18 cellular contexts compared by ENCODE assay signal in genomic region chr7:29449569-29450260, GRCh38.
DNase-seq lines count a peak whose midpoint lies in the region; ATAC-seq, FAIRE-seq and TF ChIP-seq lines count a peak whose summit lies in the region.
"Had no signal": no experiment of that assay in that cellular context is flagged by ENCODE, and none has a peak within 500 bp of the region (broad histone marks: within the 10 kb centered on the region; RNA-seq: fewer than 3 reads in every experiment).

No MANE protein-coding gene starts in this region.

- H3K9me3 ChIP-seq in tibial nerve (no peaks in the 10 kb centered on the region), gastrocnemius medialis (no peaks in the 10 kb centered on the region)
- H3K9me3 ChIP-seq: heart right ventricle, suprapubic skin had no signal

- intact Hi-C loops in gastrocnemius medialis (cut with DNase I; ENCODE audit: low total_unique reads) = no loop called here

- DNase-seq in H4 (ENCODE audit: low spot score) (peak; percentile 62), NCI-H69 (lab: John Stamatoyannopoulos, UW) (peak; percentile 93), tibial nerve (ENCODE audit: low spot score in 2 of 2) (peak in 1 of 2 donors; percentile 50), gastrocnemius medialis (no peak), EL (no peak)
- DNase-seq: activated CD4-positive, alpha-beta T cell treated with anti-CD3 and anti-CD28 coated beads for 1 hour; activated gamma-delta T cell; DMS153; effector memory CD4-positive, alpha-beta T cell; heart right ventricle; islet precursor cell; midbrain; NCI-H510A; stimulated activated CD4-positive, alpha-beta T cell treated with anti-CD3 and anti-CD28 coated beads, Interleukin-2, amount 100 ng/mL, for 48 hours had no signal

- no peak for ATAC-seq in HG03469 (IDR thresholded peaks at IDR 0.05; ENCODE audit: unreplicated experiment)
- ATAC-seq in gastrocnemius medialis = no peak
- ATAC-seq: heart right ventricle had no signal

- TF ChIP-seq CTCF in tibial nerve (IDR thresholded peaks at IDR 0.05) (no peak), gastrocnemius medialis (IDR thresholded peaks at IDR 0.05 in 4 of 5, conservative IDR thresholded peaks at IDR 0.05 in 1 of 5) (no peak)

- H3K4me1 ChIP-seq in tibial nerve (peaks cover 0 to 10% (median 0%) of the 10 kb centered on the region in 4 donors), gastrocnemius medialis (no peaks in the 10 kb centered on the region)
- H3K4me1 ChIP-seq: suprapubic skin had no signal

- peak; percentile 5 for FAIRE-seq in islet of Langerhans (lab: Jason Lieb, UNC)
- FAIRE-seq: GM19239 had no signal

- 64 to 69% methylated on average over 3 of the region's 3 CpGs for WGBS in tibial nerve, 2 donors

- H3K4me3 ChIP-seq in tibial nerve = no peak overlapping the region
- H3K4me3 ChIP-seq in gastrocnemius medialis = no peak overlapping the region
- H3K4me3 ChIP-seq: heart right ventricle, suprapubic skin had no signal

- in situ Hi-C loops in gastrocnemius medialis (cut with MboI; ENCODE audit: low sequenced_read_pairs in 4 of 4) = no loop called here

- H3K27ac ChIP-seq in tibial nerve = peak overlapping the region in 3 of 4 donors; percentile 18 to 50 (median 22)
- no peak overlapping the region for H3K27ac ChIP-seq in gastrocnemius medialis
- H3K27ac ChIP-seq: heart right ventricle, suprapubic skin had no signal

- TF ChIP-seq POLR2A in tibial nerve (IDR thresholded peaks at IDR 0.05) = no peak
- TF ChIP-seq POLR2A in gastrocnemius medialis (IDR thresholded peaks at IDR 0.05) = no peak

- no peaks in the 10 kb centered on the region for H3K36me3 ChIP-seq in tibial nerve
- H3K36me3 ChIP-seq in gastrocnemius medialis = no peaks in the 10 kb centered on the region
- H3K36me3 ChIP-seq: suprapubic skin had no signal

- H3K27me3 ChIP-seq in tibial nerve (no peaks in the 10 kb centered on the region), gastrocnemius medialis (no peaks in the 10 kb centered on the region)
- H3K27me3 ChIP-seq: heart right ventricle, suprapubic skin had no signal

- peak; percentile 13 to 60 for TF ChIP-seq EP300 in tibial nerve (IDR thresholded peaks at IDR 0.05)

Comparison
In these comparisons a context has a peak if more than half of its experiments do, and no peak if none do; other contexts are left out.
1. DNase-seq: peak in H4 (single experiment) and NCI-H69 (single experiment); none in gastrocnemius medialis (0 of 2) and EL (single experiment).
2. H3K27ac ChIP-seq: peak in tibial nerve (3 of 4); none in gastrocnemius medialis (0 of 4).